8 cellular contexts compared by ENCODE assay signal in genomic region chr16:75621170-75621477, GRCh38. TPM values are rescaled to one million over a fixed set of nuclear protein-coding genes. Genes with fewer than 3 reads are reported as not detected.
DNase-seq lines count a peak whose midpoint lies in the region; ATAC-seq and TF ChIP-seq lines count a peak whose summit lies in the region.

No MANE protein-coding gene starts in this region.

- TF ChIP-seq CTCF in BE2C (IDR thresholded peaks at IDR 0.05; ENCODE audit: low read depth, low read length) (peak; percentile 76), GM12874 (IDR thresholded peaks at IDR 0.05; ENCODE audit: insufficient read depth, low read depth, low read length) (peak; percentile 54), fibroblast of pulmonary artery (IDR thresholded peaks at IDR 0.05; ENCODE audit: low read length, missing control alignments) (peak; percentile 74), tibial artery (IDR thresholded peaks at IDR 0.05) (peak; percentile 37 to 42), lower lobe of right lung (IDR thresholded peaks at IDR 0.05) (no peak)

- intact Hi-C loops in tibial artery (cut with DNase I; ENCODE audit: low total_unique reads) (loop anchor here (5.0 to 10.0 kb wide), 2 partner anchors 144 to 149 kb away; no protein-coding TSS in a partner anchor), lower lobe of right lung (cut with DNase I) (no loop called here)

- ATAC-seq in HG02852 (IDR thresholded peaks at IDR 0.05; ENCODE audit: unreplicated experiment) (no peak), lower lobe of right lung (no peak)

- H3K27me3 ChIP-seq in BE2C (no peaks in the 10 kb centered on the region), tibial artery (no peaks in the 10 kb centered on the region), lower lobe of right lung (ENCODE audit: low read depth) (no peaks in the 10 kb centered on the region)

- H3K9me3 ChIP-seq in BE2C = no peaks in the 10 kb centered on the region
- H3K9me3 ChIP-seq in tibial artery = no peaks in the 10 kb centered on the region
- no peaks in the 10 kb centered on the region for H3K9me3 ChIP-seq in lower lobe of right lung

- DNase-seq in BE2C (no peak), SK-N-DZ (ENCODE audit: low spot score) (peak; percentile 34), fibroblast of pulmonary artery (ENCODE audit: low read depth) (peak; percentile 63), tibial artery (no peak), lower lobe of right lung (no peak), GM19240 (ENCODE audit: insufficient read length, low spot score) (no peak)

- H3K27ac ChIP-seq in tibial artery = no peak overlapping the region
- H3K27ac ChIP-seq in lower lobe of right lung = no peak overlapping the region

- H3K4me3 ChIP-seq in BE2C (ENCODE audit: low read depth, low read length) = no peak overlapping the region
- H3K4me3 ChIP-seq in fibroblast of pulmonary artery (replicated peaks; ENCODE audit: low read depth, low read length) = no peak overlapping the region
- no peak overlapping the region for H3K4me3 ChIP-seq in tibial artery
- no peak overlapping the region for H3K4me3 ChIP-seq in lower lobe of right lung

- H3K36me3 ChIP-seq in BE2C (peaks cover 11% of the 10 kb centered on the region), tibial artery (peaks cover 22 to 52% (median 36%) of the 10 kb centered on the region in 3 donors), lower lobe of right lung (peaks cover 52% of the 10 kb centered on the region)

- no peaks in the 10 kb centered on the region; the same call in 1 of the 2 replicates for H3K4me1 ChIP-seq in BE2C
- H3K4me1 ChIP-seq in tibial artery = peaks cover 0 to 22% (median 18%) of the 10 kb centered on the region in 4 donors
- H3K4me1 ChIP-seq in lower lobe of right lung = peaks cover 26% of the 10 kb centered on the region

RNA-seq across cellular contexts. Expression of gene ADAT1, which starts 2.0 kb away (rescaled TPM):
- polyA plus RNA-seq in BE2C (2012; ENCODE audit: insufficient read depth, insufficient read length, low read depth) = 62.0 TPM
- polyA plus RNA-seq in SK-N-DZ (2014; cell fraction: cytosol; rRNA removed) = 76.0 and 83.0 TPM in 2 replicates
- polyA plus RNA-seq in SK-N-DZ (2014; cell fraction: nucleus; rRNA removed) = 43.9 and 55.5 TPM in 2 replicates
- total RNA-seq in lower lobe of right lung = 50.2 TPM

RNA-seq across cellular contexts. Expression of gene KARS1, which starts 26.3 kb away (rescaled TPM):
- 244 TPM for polyA plus RNA-seq in BE2C (2012; ENCODE audit: insufficient read depth, insufficient read length, low read depth)
- 302 and 330 TPM in 2 replicates for polyA plus RNA-seq in SK-N-DZ (2014; cell fraction: cytosol; rRNA removed)
- polyA plus RNA-seq in SK-N-DZ (2014; cell fraction: nucleus; rRNA removed) = 113 and 176 TPM in 2 replicates
- total RNA-seq in lower lobe of right lung = 95.9 TPM

RNA-seq across cellular contexts. Expression of gene TERF2IP, which starts 26.4 kb away (rescaled TPM):
- polyA plus RNA-seq in BE2C (2012; ENCODE audit: insufficient read depth, insufficient read length, low read depth) = 183 TPM
- 120 and 131 TPM in 2 replicates for polyA plus RNA-seq in SK-N-DZ (2014; cell fraction: cytosol; rRNA removed)
- polyA plus RNA-seq in SK-N-DZ (2014; cell fraction: nucleus; rRNA removed) = 64.6 and 72.4 TPM in 2 replicates
- total RNA-seq in lower lobe of right lung = 58.3 TPM

RNA-seq across cellular contexts. Expression of gene GABARAPL2, which starts 54.9 kb away (rescaled TPM):
- 159 TPM for polyA plus RNA-seq in BE2C (2012; ENCODE audit: insufficient read depth, insufficient read length, low read depth)
- polyA plus RNA-seq in SK-N-DZ (2014; cell fraction: cytosol; rRNA removed) = 175 and 194 TPM in 2 replicates
- 120 and 137 TPM in 2 replicates for polyA plus RNA-seq in SK-N-DZ (2014; cell fraction: nucleus; rRNA removed)
- total RNA-seq in lower lobe of right lung = 120 TPM

RNA-seq across cellular contexts. Expression of gene CPHXL2, which starts 55.7 kb away (rescaled TPM):
- not detected for polyA plus RNA-seq in BE2C (2012; ENCODE audit: insufficient read depth, insufficient read length, low read depth)
- not detected in 2 replicates for polyA plus RNA-seq in SK-N-DZ (2014; cell fraction: cytosol; rRNA removed)
- not detected in 2 replicates for polyA plus RNA-seq in SK-N-DZ (2014; cell fraction: nucleus; rRNA removed)
- total RNA-seq in lower lobe of right lung = not detected

Comparison
In these comparisons a context has a peak if more than half of its experiments do, and no peak if none do; other contexts are left out.
1. DNase-seq: peak in SK-N-DZ (single experiment) and fibroblast of pulmonary artery (single experiment); none in BE2C (single experiment), tibial artery (0 of 2), lower lobe of right lung (single experiment) and GM19240 (single experiment).